ENCODE assay signal across 20 cellular contexts in the genomic region with DNA sequence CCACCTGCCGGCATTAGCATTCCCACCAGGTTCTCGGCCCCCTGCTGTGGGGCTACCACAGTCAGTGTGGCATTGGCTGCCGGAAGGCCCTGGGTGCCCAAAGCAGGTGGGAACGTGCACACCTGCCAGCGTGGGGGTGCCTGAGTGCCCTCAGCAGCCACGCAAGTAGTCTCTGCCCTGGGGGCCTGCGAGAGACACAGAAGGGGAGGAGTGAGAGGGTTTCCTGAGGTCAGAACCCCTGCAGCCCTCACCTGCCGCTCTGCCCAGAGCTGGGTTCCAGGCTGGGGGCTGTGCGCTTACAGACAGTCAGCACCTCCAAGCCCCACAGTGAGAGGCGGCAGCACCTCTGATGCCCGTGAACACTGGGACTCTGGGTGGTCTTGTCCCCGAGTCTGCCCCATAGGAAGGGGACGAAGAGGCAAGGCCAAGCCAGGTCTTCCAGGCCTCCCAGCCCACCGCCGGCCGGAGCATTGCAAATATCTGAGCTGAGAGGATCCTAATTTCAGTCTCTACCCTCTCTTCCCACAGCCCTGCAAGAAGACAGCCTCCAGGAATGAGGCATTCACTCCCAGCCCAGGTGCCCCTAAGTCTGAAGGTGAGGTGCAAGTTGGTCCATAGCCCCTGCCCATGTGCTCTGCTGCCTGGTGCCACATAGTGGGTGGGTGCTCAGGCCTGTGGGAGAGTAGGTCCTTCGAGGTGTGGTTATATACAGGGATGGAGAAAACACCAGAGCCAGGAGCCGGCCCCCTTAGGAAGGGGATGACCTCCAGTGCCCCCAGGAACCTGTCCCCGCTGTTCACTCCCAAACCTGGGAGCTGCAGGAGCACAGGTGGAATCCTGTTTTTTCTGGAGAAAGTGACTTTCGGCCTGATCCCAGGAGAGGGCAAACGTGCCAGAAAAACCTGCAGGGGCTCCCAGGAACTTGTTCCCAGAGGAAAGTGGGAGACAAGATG.
A peak's percentile ranks its signal among the peaks of the same experiment; 100 is the strongest.
DNase-seq lines count a peak whose midpoint lies in the region; ATAC-seq and TF ChIP-seq lines count a peak whose summit lies in the region.
"Had no signal": no experiment of that assay in that cellular context is flagged by ENCODE, and none has a peak within 500 bp of the region (broad histone marks: within the 10 kb centered on the region; RNA-seq: fewer than 3 reads in every experiment).

No MANE protein-coding gene starts in this region.

- no peaks in the 10 kb centered on the region for H3K79me2 ChIP-seq in GM23338 (replicated peaks; ENCODE audit: insufficient read depth)
- H3K79me2 ChIP-seq in neural progenitor cell (ENCODE audit: low read depth) = no peaks in the 10 kb centered on the region

- H3K9me3 Mint-ChIP-seq in GM23338 = no peaks in the 10 kb centered on the region
- peaks cover 4% of the 10 kb centered on the region for H3K9me3 Mint-ChIP-seq in neural progenitor cell
- H3K9me3 Mint-ChIP-seq: activated naive CD8-positive, alpha-beta T cell treated with anti-CD3 and anti-CD28 coated beads, Interleukin-2, amount 10 ng/mL, durations not matched to agents 7 days and 5 days; CD8-positive, alpha-beta T cell; nephron progenitor cell; stimulated activated naive CD8-positive, alpha-beta T cell treated with anti-CD3 and anti-CD28 coated beads, Interleukin-15, Interleukin-2, amounts not matched to agents 100 ng/mL and 50 ng/mL, for 24 hours had no signal

- H4K20me1 ChIP-seq in GM23338 (replicated peaks; ENCODE audit: insufficient read depth) = no peaks in the 10 kb centered on the region
- no peaks in the 10 kb centered on the region for H4K20me1 ChIP-seq in neural progenitor cell (ENCODE audit: low read depth)

- DNase-seq in 8988T (peak; percentile 7), GM23338 (ENCODE audit: low spot score) (no peak), RWPE2 (ENCODE audit: low spot score) (peak; percentile 59), neural progenitor cell (ENCODE audit: low spot score) (no peak)
- DNase-seq: activated CD4-positive, alpha-beta T cell treated with anti-CD3 and anti-CD28 coated beads for 48 hours; activated naive CD8-positive, alpha-beta T cell treated with anti-CD3 and anti-CD28 coated beads, Interleukin-2, amount 10 ng/mL, durations not matched to agents 7 days and 5 days; activated T-cell treated with anti-CD3 and anti-CD28 coated beads, Interleukin-2, amount 50 U/mL, for 48 hours; cortex of kidney; foreskin keratinocyte; NCI-H2029 treated with DMSO at 0.1 percent for 48 hours; nephron progenitor cell had no signal

- peak; percentile 27 for ATAC-seq in GM23338
- no peak for ATAC-seq in RWPE2 (ENCODE audit: low read depth)
- no peak for ATAC-seq in HG03139 (IDR thresholded peaks at IDR 0.05; ENCODE audit: unreplicated experiment)
- no peak for ATAC-seq in SK-N-SH treated with all-trans-retinoic acid at 6 μM for 48 hours
- ATAC-seq in HG02642 (IDR thresholded peaks at IDR 0.05; ENCODE audit: poor library complexity, unreplicated experiment) = no peak
- no peak for ATAC-seq in HG02885 (IDR thresholded peaks at IDR 0.05; ENCODE audit: poor library complexity, unreplicated experiment)
- ATAC-seq: body of pancreas; CD8-positive, alpha-beta T cell; foreskin keratinocyte; HepG2; right cardiac atrium had no signal

- TF ChIP-seq CTCF in GM23338 (conservative IDR thresholded peaks at IDR 0.05; ENCODE audit: low read depth in 2 of 2) (no peak), RWPE2 (IDR thresholded peaks at IDR 0.05; ENCODE audit: poor library complexity, severe bottlenecking) (no peak), neural progenitor cell (IDR thresholded peaks at IDR 0.05) (no peak)

- H3K4me3 Mint-ChIP-seq in GM23338 (no peak overlapping the region), neural progenitor cell (no peak overlapping the region)
- H3K4me3 Mint-ChIP-seq: activated naive CD8-positive, alpha-beta T cell treated with anti-CD3 and anti-CD28 coated beads, Interleukin-2, amount 10 ng/mL, durations not matched to agents 7 days and 5 days; CD8-positive, alpha-beta T cell; nephron progenitor cell; stimulated activated naive CD8-positive, alpha-beta T cell treated with anti-CD3 and anti-CD28 coated beads, Interleukin-15, Interleukin-2, amounts not matched to agents 100 ng/mL and 50 ng/mL, for 24 hours had no signal

- H3K27ac Mint-ChIP-seq in GM23338 (no peak overlapping the region), neural progenitor cell (peak overlapping the region; percentile 33)
- H3K27ac Mint-ChIP-seq: activated naive CD8-positive, alpha-beta T cell treated with anti-CD3 and anti-CD28 coated beads, Interleukin-2, amount 10 ng/mL, durations not matched to agents 7 days and 5 days; CD8-positive, alpha-beta T cell; nephron progenitor cell; stimulated activated naive CD8-positive, alpha-beta T cell treated with anti-CD3 and anti-CD28 coated beads, Interleukin-15, Interleukin-2, amounts not matched to agents 100 ng/mL and 50 ng/mL, for 24 hours had no signal

- no peak overlapping the region for H3K9ac ChIP-seq in neural progenitor cell

- H3K36me3 ChIP-seq in GM23338 (ENCODE audit: insufficient read depth) = no peaks in the 10 kb centered on the region
- H3K36me3 ChIP-seq in RWPE2 (ENCODE audit: low read depth) = no peaks in the 10 kb centered on the region
- no peaks in the 10 kb centered on the region for H3K36me3 ChIP-seq in neural progenitor cell

- H3F3A ChIP-seq in GM23338 (replicated peaks; ENCODE audit: low read depth) (no peaks in the 10 kb centered on the region), neural progenitor cell (ENCODE audit: low read depth) (no peaks in the 10 kb centered on the region)

- H3K4me1 ChIP-seq in GM23338 (ENCODE audit: insufficient read depth) = no peaks in the 10 kb centered on the region; the same call in 1 of the 2 replicates
- no peaks in the 10 kb centered on the region for H3K4me1 ChIP-seq in RWPE2 (ENCODE audit: insufficient read depth, poor library complexity, severe bottlenecking)
- H3K4me1 ChIP-seq in neural progenitor cell = no peaks in the 10 kb centered on the region
- H3K4me1 ChIP-seq: body of pancreas, foreskin keratinocyte had no signal

- peaks cover 11% of the 10 kb centered on the region for H3K4me1 Mint-ChIP-seq in GM23338
- H3K4me1 Mint-ChIP-seq in neural progenitor cell = peaks cover 29% of the 10 kb centered on the region
- H3K4me1 Mint-ChIP-seq: activated naive CD8-positive, alpha-beta T cell treated with anti-CD3 and anti-CD28 coated beads, Interleukin-2, amount 10 ng/mL, durations not matched to agents 7 days and 5 days had no signal

- no peak overlapping the region for H3K4me3 ChIP-seq in GM23338
- no peak overlapping the region for H3K4me3 ChIP-seq in RWPE2 (ENCODE audit: severe bottlenecking)
- no peak overlapping the region for H3K4me3 ChIP-seq in neural progenitor cell
- H3K4me3 ChIP-seq: body of pancreas had no signal

- no peak overlapping the region for H3K4me2 ChIP-seq in GM23338
- no peak overlapping the region for H3K4me2 ChIP-seq in neural progenitor cell

- H3K27me3 Mint-ChIP-seq in GM23338 (ENCODE audit: insufficient read depth, low read depth, poor library complexity) (peaks cover 5% of the 10 kb centered on the region), neural progenitor cell (ENCODE audit: insufficient read depth, low read depth) (peaks cover 11% of the 10 kb centered on the region)
- H3K27me3 Mint-ChIP-seq: activated naive CD8-positive, alpha-beta T cell treated with anti-CD3 and anti-CD28 coated beads, Interleukin-2, amount 10 ng/mL, durations not matched to agents 7 days and 5 days; stimulated activated naive CD8-positive, alpha-beta T cell treated with anti-CD3 and anti-CD28 coated beads, Interleukin-15, Interleukin-2, amounts not matched to agents 100 ng/mL and 50 ng/mL, for 24 hours had no signal

- H3K9me2 ChIP-seq in GM23338 (ENCODE audit: insufficient read depth) = peaks cover 4% of the 10 kb centered on the region; the same call in 1 of the 2 replicates

- H3K9me3 ChIP-seq in RWPE2 (ENCODE audit: severe bottlenecking) (no peaks in the 10 kb centered on the region), neural progenitor cell (ENCODE audit: low read depth) (no peaks in the 10 kb centered on the region)
- H3K9me3 ChIP-seq: body of pancreas had no signal

- H3K27me3 ChIP-seq in GM23338 (ENCODE audit: insufficient read depth) (no peaks in the 10 kb centered on the region), RWPE2 (ENCODE audit: insufficient read depth, poor library complexity, severe bottlenecking) (no peaks in the 10 kb centered on the region), neural progenitor cell (no peaks in the 10 kb centered on the region)
- H3K27me3 ChIP-seq: body of pancreas, foreskin keratinocyte had no signal

- H2AFZ ChIP-seq in GM23338 (no peak overlapping the region), neural progenitor cell (replicated peaks) (no peak overlapping the region)

- H3K27ac ChIP-seq in GM23338 (ENCODE audit: low read depth) = no peak overlapping the region
- H3K27ac ChIP-seq in RWPE2 (ENCODE audit: poor library complexity, severe bottlenecking) = no peak overlapping the region
- H3K27ac ChIP-seq in neural progenitor cell = no peak overlapping the region
- H3K27ac ChIP-seq: body of pancreas, foreskin keratinocyte had no signal

- H3K36me3 Mint-ChIP-seq in GM23338 (ENCODE audit: low read depth) = no peaks in the 10 kb centered on the region; the same call in 2 of the 3 replicates
- H3K36me3 Mint-ChIP-seq in neural progenitor cell = no peaks in the 10 kb centered on the region
- H3K36me3 Mint-ChIP-seq: activated naive CD8-positive, alpha-beta T cell treated with anti-CD3 and anti-CD28 coated beads, Interleukin-2, amount 10 ng/mL, durations not matched to agents 7 days and 5 days; CD8-positive, alpha-beta T cell had no signal

TF ChIP-seq in GM23338, 12 proteins besides CTCF, POLR2A, EP300 and RAD21 (continues in another document):
- TF ChIP-seq, protein P1, sequence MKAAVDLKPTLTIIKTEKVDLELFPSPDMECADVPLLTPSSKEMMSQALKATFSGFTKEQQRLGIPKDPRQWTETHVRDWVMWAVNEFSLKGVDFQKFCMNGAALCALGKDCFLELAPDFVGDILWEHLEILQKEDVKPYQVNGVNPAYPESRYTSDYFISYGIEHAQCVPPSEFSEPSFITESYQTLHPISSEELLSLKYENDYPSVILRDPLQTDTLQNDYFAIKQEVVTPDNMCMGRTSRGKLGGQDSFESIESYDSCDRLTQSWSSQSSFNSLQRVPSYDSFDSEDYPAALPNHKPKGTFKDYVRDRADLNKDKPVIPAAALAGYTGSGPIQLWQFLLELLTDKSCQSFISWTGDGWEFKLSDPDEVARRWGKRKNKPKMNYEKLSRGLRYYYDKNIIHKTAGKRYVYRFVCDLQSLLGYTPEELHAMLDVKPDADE (IDR thresholded peaks at IDR 0.05) = no peak

TF ChIP-seq in SK-N-SH treated with all-trans-retinoic acid at 6 μM for 48 hours, 23 proteins besides CTCF, POLR2A, EP300 and RAD21 (continues in another document):
- TF ChIP-seq TCF4 (CRISPR knock-in tag; IDR thresholded peaks at IDR 0.05; ENCODE audit: borderline replicate concordance) (no peak), ESRRG (CRISPR knock-in tag; IDR thresholded peaks at IDR 0.05) (no peak), ZFP30 (CRISPR knock-in tag; IDR thresholded peaks at IDR 0.05) (no peak), ZNF70 (CRISPR knock-in tag; IDR thresholded peaks at IDR 0.05) (no peak), ARNTL (CRISPR knock-in tag; IDR thresholded peaks at IDR 0.05; ENCODE audit: borderline replicate concordance, low read depth) (no peak)

Comparison
In these comparisons a context has a peak if more than half of its experiments do, and no peak if none do; other contexts are left out.
1. DNase-seq: peak in 8988T (single experiment) and RWPE2 (single experiment); none in GM23338 (single experiment) and neural progenitor cell (single experiment).